8 cellular contexts compared by ENCODE assay signal in the genomic region with DNA sequence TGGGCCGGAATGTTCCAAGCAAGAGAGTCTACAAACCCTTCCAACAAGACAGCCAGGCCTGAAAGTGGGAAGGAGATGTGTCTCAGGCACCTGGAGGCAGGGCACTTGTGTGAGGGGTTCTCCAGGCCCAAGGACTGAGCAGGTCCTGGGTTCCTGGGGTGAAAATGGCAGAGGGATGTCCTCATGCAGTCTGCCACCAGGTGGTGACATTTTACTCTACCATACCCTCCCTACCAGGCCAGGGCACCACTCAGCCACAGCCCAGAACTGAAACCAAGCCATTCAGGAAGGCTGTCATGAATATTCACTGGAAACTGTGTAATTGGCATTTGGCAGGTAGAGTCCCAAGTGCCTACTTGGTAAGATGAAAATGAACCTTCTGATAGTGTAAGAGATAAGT.
DNase-seq lines count a peak whose midpoint lies in the region; ATAC-seq and TF ChIP-seq lines count a peak whose summit lies in the region.

No MANE protein-coding gene starts in this region.

- H3K4me1 ChIP-seq in OCI-LY7 (ENCODE audit: insufficient read depth, low read length, poor library complexity, severe bottlenecking) = no peaks in the 10 kb centered on the region
- H3K4me1 ChIP-seq in heart left ventricle = no peaks in the 10 kb centered on the region
- no peaks in the 10 kb centered on the region for H3K4me1 ChIP-seq in uterus

- ATAC-seq in GM21367 (IDR thresholded peaks at IDR 0.05; ENCODE audit: unreplicated experiment) (peak; percentile 85), heart left ventricle (peak in 3 of 4 donors; percentile 68 to 86 (median 71)), sciatic nerve (peak; percentile 31)

- TF ChIP-seq CTCF in OCI-LY7 (conservative IDR thresholded peaks at IDR 0.05; ENCODE audit: low read length) (peak; percentile 65), heart left ventricle (IDR thresholded peaks at IDR 0.05) (peak; percentile 29 to 56 (median 45)), uterus (IDR thresholded peaks at IDR 0.05) (no peak)

- H3K9me2 ChIP-seq in OCI-LY7 (ENCODE audit: insufficient read depth, low read length) = no peaks in the 10 kb centered on the region

- H3K9me3 ChIP-seq in OCI-LY7 (ENCODE audit: low read length) (no peaks in the 10 kb centered on the region), heart left ventricle (no peaks in the 10 kb centered on the region), uterus (no peaks in the 10 kb centered on the region)

- peaks cover 0 to 6% (median 0%) of the 10 kb centered on the region in 9 donors for H3K27me3 ChIP-seq in heart left ventricle
- no peaks in the 10 kb centered on the region for H3K27me3 ChIP-seq in uterus

- BruUV-seq in OCI-LY7 (replicated peaks; lab: Mats Ljungman, UMichigan) = no TSS peak

- no peak overlapping the region for H3K4me2 ChIP-seq in OCI-LY7 (ENCODE audit: low read length)

- CTCF ChIA-PET in OCI-LY7 (lab: Charles Lee; ENCODE audit: unreplicated experiment) = no interaction called here

- H2AFZ ChIP-seq in OCI-LY7 (ENCODE audit: low read length) = no peak overlapping the region

- H3K79me2 ChIP-seq in OCI-LY7 (ENCODE audit: insufficient read depth, low read depth, low read length) = no peaks in the 10 kb centered on the region

- DNase-seq in COR-L47 (lab: John Stamatoyannopoulos, UW) = peak; percentile 56
- DNase-seq in HuH-7.5 (ENCODE audit: low spot score) = peak; percentile 32
- peak; percentile 36 for DNase-seq in OCI-LY7 (ENCODE audit: low spot score)
- DNase-seq in activated effector memory CD4-positive, alpha-beta T cell treated with Interleukin-2 at 50 U/mL for 16 hours = peak; percentile 16
- DNase-seq in heart left ventricle = peak in 2 of 5 donors; percentile 20 to 37
- DNase-seq in sciatic nerve (ENCODE audit: low spot score) = no peak
- DNase-seq in uterus = no peak

- H4K20me1 ChIP-seq in OCI-LY7 (ENCODE audit: insufficient read depth, low read length) = no peaks in the 10 kb centered on the region

- no peak for TF ChIP-seq POLR2A in heart left ventricle (IDR thresholded peaks at IDR 0.05)
- no peak for TF ChIP-seq POLR2A in uterus (IDR thresholded peaks at IDR 0.05)

- H3K27ac ChIP-seq in OCI-LY7 (ENCODE audit: low read depth, low read length, poor library complexity, severe bottlenecking) (no peak overlapping the region), heart left ventricle (no peak overlapping the region), uterus (no peak overlapping the region)

- H3K36me3 ChIP-seq in OCI-LY7 (ENCODE audit: insufficient read depth, low read length) = no peaks in the 10 kb centered on the region
- no peaks in the 10 kb centered on the region for H3K36me3 ChIP-seq in heart left ventricle
- H3K36me3 ChIP-seq in uterus = no peaks in the 10 kb centered on the region

- intact Hi-C loops in OCI-LY7 (cut with micrococcal nuclease; ENCODE audit: unreplicated experiment) (loop anchor here (5.0 kb wide), 2 partner anchors 348 to 423 kb away; no protein-coding TSS in a partner anchor), heart left ventricle (cut with DNase I) (loop anchor here in 6 of 10 donors (5.0 to 10.0 kb wide), 9 partner anchors 65 to 423 kb away; partner anchors contain the start of gene MYO5B (in 2 of the 6)), sciatic nerve (cut with DNase I) (no loop called here), uterus (cut with DNase I; ENCODE audit: low total_unique reads) (no loop called here)

- POLR2A ChIA-PET in OCI-LY7 (lab: Charles Lee) = no interaction called here

- no peak overlapping the region for H3K4me3 ChIP-seq in OCI-LY7 (ENCODE audit: low read depth, low read length, poor library complexity, severe bottlenecking)
- no peak overlapping the region for H3K4me3 ChIP-seq in heart left ventricle
- H3K4me3 ChIP-seq in uterus = no peak overlapping the region

- 79 to 94% (median 92%) methylated on average over 1 of the region's 1 CpG for WGBS in heart left ventricle, 4 donors

Comparison
In these comparisons a context has a peak if more than half of its experiments do, and no peak if none do; other contexts are left out.
1. DNase-seq: peak in COR-L47 (single experiment), HuH-7.5 (single experiment), OCI-LY7 (single experiment) and activated effector memory CD4-positive, alpha-beta T cell treated with Interleukin-2 at 50 U/mL for 16 hours (single experiment); none in sciatic nerve (single experiment) and uterus (0 of 2).
2. ATAC-seq: peak in every context shown above with its lines; median percentile 85 in GM21367; 71 in heart left ventricle; 31 in sciatic nerve.
3. CTCF ChIP-seq: peak in OCI-LY7 (single experiment) and heart left ventricle (12 of 12); none in uterus (0 of 4).
4. intact Hi-C loops: an anchor here in OCI-LY7 (5.0 kb wide) and heart left ventricle (5.0 to 10.0 kb wide); none called in sciatic nerve and uterus.